17 cellular contexts compared by ENCODE assay signal in genomic region chr20:44693625-44694024, GRCh38. TPM values are rescaled to one million over a fixed set of nuclear protein-coding genes. Genes with fewer than 3 reads are reported as not detected.
DNase-seq lines count a peak whose midpoint lies in the region; ATAC-seq and TF ChIP-seq lines count a peak whose summit lies in the region.
"Had no signal": no experiment of that assay in that cellular context is flagged by ENCODE, and none has a peak within 500 bp of the region (broad histone marks: within the 10 kb centered on the region; RNA-seq: fewer than 3 reads in every experiment).

No MANE protein-coding gene starts in this region.

- TF ChIP-seq POLR2A in thyroid gland (IDR thresholded peaks at IDR 0.05) = no peak

- H3K36me3 ChIP-seq in ascending aorta = no peaks in the 10 kb centered on the region
- H3K36me3 ChIP-seq in muscle layer of duodenum (ENCODE audit: control insufficient read depth in 1 of 2, insufficient read depth in 2 of 2, low read length in 2 of 2) = no peaks in the 10 kb centered on the region
- no peaks in the 10 kb centered on the region for H3K36me3 ChIP-seq in thyroid gland
- H3K36me3 ChIP-seq: neural progenitor cell, spleen had no signal

- no peak for ATAC-seq in GM21528 (IDR thresholded peaks at IDR 0.05; ENCODE audit: low FRiP score, unreplicated experiment)
- ATAC-seq: activated T-cell treated with anti-CD3 and anti-CD28 coated beads, Interleukin-2, amount 50 U/mL, for 4 hours had no signal

- TF ChIP-seq CTCF in ascending aorta (IDR thresholded peaks at IDR 0.05) (no peak), thyroid gland (IDR thresholded peaks at IDR 0.05) (no peak)

- DNase-seq in ascending aorta (ENCODE audit: low spot score in 2 of 2) (no peak), thyroid gland (no peak), NCI-H1436 treated with DMSO at 0.1 percent for 48 hours (lab: John Stamatoyannopoulos, UW) (no peak), occipital lobe (lab: John Stamatoyannopoulos, UW) (no peak)
- DNase-seq: activated CD4-positive, alpha-beta T cell treated with anti-CD3 and anti-CD28 coated beads, Interleukin-2, amount 50 U/mL, for 4 hours; activated T-cell treated with anti-CD3 and anti-CD28 coated beads, Interleukin-2, amount 50 U/mL, for 4 hours; immature natural killer cell; NCI-H1694 treated with DMSO at 0.1 percent for 48 hours; NCI-H446 treated with DMSO at 0.1 percent for 48 hours; spleen; stimulated activated naive CD4-positive, alpha-beta T cell treated with Interleukin-2 at 50 U/mL for 16 hours had no signal

- no peak for TF ChIP-seq RAD21 in Ishikawa (IDR thresholded peaks at IDR 0.05; ENCODE audit: low read depth)

- intact Hi-C loops in ascending aorta (cut with DNase I) (loop anchor here (2.0 to 10.0 kb wide), 2 partner anchors 27 to 509 kb away; partner anchors contain the start of gene JPH2), thyroid gland (cut with DNase I) (no loop called here)

- H3K27ac ChIP-seq in ascending aorta (peak overlapping the region; percentile 92 to 94), muscle layer of duodenum (ENCODE audit: low read length) (peak overlapping the region; percentile 10), thyroid gland (peak overlapping the region in 2 of 3 donors; percentile 14 to 26)
- H3K27ac ChIP-seq: neural progenitor cell had no signal

- no peak for TF ChIP-seq EP300 in Ishikawa (IDR thresholded peaks at IDR 0.05; ENCODE audit: borderline replicate concordance)

- H3K4me1 ChIP-seq in ascending aorta = peaks cover 14 to 54% of the 10 kb centered on the region in 2 donors
- peaks cover 0 to 16% of the 10 kb centered on the region in 2 donors for H3K4me1 ChIP-seq in muscle layer of duodenum (ENCODE audit: control insufficient read depth in 1 of 2, insufficient read depth in 2 of 2, low read length in 2 of 2)
- peaks cover 0 to 14% of the 10 kb centered on the region in 2 donors for H3K4me1 ChIP-seq in thyroid gland
- H3K4me1 ChIP-seq: neural progenitor cell, spleen had no signal

- H3K27me3 ChIP-seq in ascending aorta (no peaks in the 10 kb centered on the region), muscle layer of duodenum (ENCODE audit: low read depth, low read length) (no peaks in the 10 kb centered on the region), thyroid gland (no peaks in the 10 kb centered on the region)
- H3K27me3 ChIP-seq: neural progenitor cell, spleen had no signal

- no peak overlapping the region for H3K4me3 ChIP-seq in ascending aorta
- no peak overlapping the region for H3K4me3 ChIP-seq in muscle layer of duodenum (ENCODE audit: low read depth in 1 of 2, low read length in 2 of 2)
- H3K4me3 ChIP-seq in thyroid gland (replicated peaks in 1 of 3) = no peak overlapping the region
- H3K4me3 ChIP-seq: neural progenitor cell, spleen had no signal

- H3K9me3 ChIP-seq in ascending aorta = no peaks in the 10 kb centered on the region
- peaks cover 0 to 2% of the 10 kb centered on the region in 2 donors for H3K9me3 ChIP-seq in muscle layer of duodenum (ENCODE audit: control insufficient read depth in 1 of 2, low read length in 2 of 2)
- no peaks in the 10 kb centered on the region for H3K9me3 ChIP-seq in thyroid gland

TF ChIP-seq in Ishikawa, 13 proteins besides CTCF, POLR2A, EP300 and RAD21:
- TF ChIP-seq USF1 (IDR thresholded peaks at IDR 0.05) (peak; percentile 84), TEAD4 (IDR thresholded peaks at IDR 0.05) (no peak), TCF12 (IDR thresholded peaks at IDR 0.05; ENCODE audit: low read depth) (no peak), TAF1 (IDR thresholded peaks at IDR 0.05; ENCODE audit: low read depth) (no peak)
TF ChIP-seq in Ishikawa: peak in this region for 1.

RNA-seq across cellular contexts. Expression of gene CCN5, which starts 21.5 kb away (rescaled TPM):
- total RNA-seq in ascending aorta (377 TPM), thyroid gland (10 to 100 TPM in 2 of 4 donors, 1 to 10 TPM in 2; 4.7 to 47.6 (median 26.6) TPM), occipital lobe (not detected)
- total RNA-seq: cerebellum, glomerular endothelial cell had no signal

RNA-seq across cellular contexts. Expression of gene ADA, which starts 42.1 kb away (rescaled TPM):
- total RNA-seq in ascending aorta (0.75 TPM), thyroid gland (10 to 100 TPM in 1 of 4 donors, 1 to 10 TPM in 3; 4.0 to 13.9 (median 7.1) TPM), occipital lobe (1.7 TPM)

RNA-seq across cellular contexts. Expression of gene KCNK15, which starts 52.0 kb away (rescaled TPM):
- total RNA-seq in ascending aorta (62.6 TPM), thyroid gland (1 to 10 TPM; 2.5 to 5.1 (median 3.4) TPM), occipital lobe (not detected)

Comparison
In these comparisons a context has a peak if more than half of its experiments do, and no peak if none do; other contexts are left out.
1. H3K27ac ChIP-seq: peak in every context shown above with its lines; median percentile 93 in ascending aorta; 20 in thyroid gland; 10 in muscle layer of duodenum.
2. RNA of gene KCNK15, which starts 52.0 kb away (total RNA-seq): 62.6 TPM in ascending aorta (single experiment); 2.5 to 5.1 TPM in thyroid gland and not detected in occipital lobe (single experiment); every median in the first group is over 10 times any median in the second.